Comparison of ENCODE assay signal across 8 cellular contexts in genomic region chr5:171386861-171387254, GRCh38. TPM values are rescaled to one million over a fixed set of nuclear protein-coding genes. Genes with fewer than 3 reads are reported as not detected.
DNase-seq lines count a peak whose midpoint lies in the region; ATAC-seq and TF ChIP-seq lines count a peak whose summit lies in the region.

No MANE protein-coding gene starts in this region.

- H3K4me1 ChIP-seq in HUES64 (ENCODE audit: insufficient read depth, low read length) (peaks cover 13% of the 10 kb centered on the region), body of pancreas (peaks cover 29% of the 10 kb centered on the region), lung (ENCODE audit: control insufficient read depth in 2 of 2, insufficient read depth in 2 of 2, low read length in 2 of 2) (peaks cover 7 to 17% of the 10 kb centered on the region in 2 donors), aorta (ENCODE audit: control insufficient read depth in 1 of 2, insufficient read depth in 2 of 2, low read length in 2 of 2) (peaks cover 0 to 7% of the 10 kb centered on the region in 2 donors)

- peaks cover 34% of the 10 kb centered on the region for H3K36me3 ChIP-seq in HUES64 (ENCODE audit: insufficient read depth, low read length)
- H3K36me3 ChIP-seq in body of pancreas (replicated peaks in 1 of 2; ENCODE audit: insufficient read depth in 1 of 2, low read depth in 2 of 2), result no peaks in the 10 kb centered on the region
- H3K36me3 ChIP-seq in lung (ENCODE audit: control insufficient read depth in 2 of 2, insufficient read depth in 2 of 2, low read length in 2 of 2), result peaks cover 5% of the 10 kb centered on the region in 2 donors
- no peaks in the 10 kb centered on the region for H3K36me3 ChIP-seq in aorta (ENCODE audit: control insufficient read depth in 1 of 2, insufficient read depth in 2 of 2, low read length in 1 of 2)

- TSS peak; percentile 98 for BruUV-seq in Calu3 (replicated peaks; lab: Mats Ljungman, UMichigan)

- H3K4me3 Mint-ChIP-seq in Calu3 (ENCODE audit: low read depth, unreplicated experiment), result peak overlapping the region; percentile 90

- peak; percentile 30 for DNase-seq in Calu3
- peak in 2 of 4 donors; percentile 14 to 16 for DNase-seq in body of pancreas
- DNase-seq in lung (ENCODE audit: low spot score), result no peak
- peak in 1 of 2 donors; percentile 67 for DNase-seq in aorta
- DNase-seq in NCI-H345 treated with DMSO at 0.1 percent for 48 hours (lab: John Stamatoyannopoulos, UW; ENCODE audit: unreplicated experiment), result no peak
- DNase-seq in NCI-H146 treated with DMSO at 0.1 percent for 48 hours (lab: John Stamatoyannopoulos, UW; ENCODE audit: unreplicated experiment), result no peak
- DNase-seq in LoVo (ENCODE audit: low spot score), result no peak

- H3K9me3 ChIP-seq in HUES64 (ENCODE audit: insufficient read depth, low read depth, low read length) (no peaks in the 10 kb centered on the region), body of pancreas (no peaks in the 10 kb centered on the region), lung (ENCODE audit: control insufficient read depth in 2 of 2, insufficient read depth in 1 of 2, low read length in 1 of 2) (peaks cover 0 to under 1% of the 10 kb centered on the region in 2 donors), aorta (ENCODE audit: control insufficient read depth, low read length) (no peaks in the 10 kb centered on the region)

- peak overlapping the region; percentile 99 for H3K9ac ChIP-seq in HUES64 (ENCODE audit: low read depth, low read length)

- H3K27ac Mint-ChIP-seq in Calu3 (ENCODE audit: unreplicated experiment), result peak overlapping the region; percentile 95

- peak overlapping the region; percentile 94 for H3K27ac ChIP-seq in HUES64 (ENCODE audit: low read depth, low read length)
- peak overlapping the region; percentile 55 to 91 (median 86) for H3K27ac ChIP-seq in body of pancreas
- H3K27ac ChIP-seq in lung (ENCODE audit: low read depth in 1 of 2, low read length in 1 of 2), result peak overlapping the region; percentile 79 to 90
- H3K27ac ChIP-seq in aorta (ENCODE audit: low read depth in 1 of 2, low read length in 2 of 2), result peak overlapping the region in 1 of 2 donors; percentile 34

- H3K9me3 Mint-ChIP-seq in Calu3 (ENCODE audit: low read depth, unreplicated experiment), result no peaks in the 10 kb centered on the region

- TF ChIP-seq CTCF in Calu3 (IDR thresholded peaks at IDR 0.05; ENCODE audit: unreplicated experiment), result no peak
- TF ChIP-seq CTCF in body of pancreas (IDR thresholded peaks at IDR 0.05), result no peak
- no peak for TF ChIP-seq CTCF in lung (IDR thresholded peaks at IDR 0.05; ENCODE audit: control extremely low read depth, extremely low read depth)

- CTCF ChIA-PET in Calu3 (lab: Charles Lee), result interaction anchor here (0.7 to 1.2 kb wide), 3 partner anchors 38 to 1500 kb away, joined by 3 to 4 read pairs (median 3); no protein-coding TSS in a partner anchor

- 18% methylated on average over 16 of the region's 16 CpGs for WGBS in HUES64
- 8 to 16% methylated on average over 15 to 16 of the region's 16 CpGs for WGBS in body of pancreas, 2 donors
- 16 to 17% methylated on average over 16 of the region's 16 CpGs for WGBS in lung, 2 donors
- 7 to 13% methylated on average over 16 of the region's 16 CpGs for WGBS in aorta, 2 donors

- peaks cover 53% of the 10 kb centered on the region for H3K36me3 Mint-ChIP-seq in Calu3 (ENCODE audit: insufficient read depth, unreplicated experiment)

- H3K4me1 Mint-ChIP-seq in Calu3 (ENCODE audit: low read depth, unreplicated experiment), result peaks cover 32% of the 10 kb centered on the region

- intact Hi-C loops in Calu3 (cut with micrococcal nuclease; ENCODE audit: unreplicated experiment), result loop anchor here (5.0 kb wide), 1 partner anchor 605 kb away; the partner anchor contains the start of gene GABRP
- intact Hi-C loops in body of pancreas (cut with DNase I), result no loop called here
- intact Hi-C loops in aorta (cut with DNase I), result no loop called here

- H3K27me3 ChIP-seq in HUES64 (ENCODE audit: insufficient read depth, low read length), result no peaks in the 10 kb centered on the region
- no peaks in the 10 kb centered on the region for H3K27me3 ChIP-seq in body of pancreas
- no peaks in the 10 kb centered on the region for H3K27me3 ChIP-seq in lung (ENCODE audit: control insufficient read depth, insufficient read depth)
- H3K27me3 ChIP-seq in aorta (ENCODE audit: control insufficient read depth in 1 of 2, insufficient read depth in 2 of 2, low read length in 1 of 2), result no peaks in the 10 kb centered on the region

- no peak for TF ChIP-seq POLR2A in body of pancreas (IDR thresholded peaks at IDR 0.05)

- H3K4me3 ChIP-seq in HUES64 (ENCODE audit: low read length), result peak overlapping the region; percentile 94
- peak overlapping the region in 1 of 2 donors; percentile 43 for H3K4me3 ChIP-seq in body of pancreas
- H3K4me3 ChIP-seq in lung, result peak overlapping the region; percentile 53
- H3K4me3 ChIP-seq in aorta (ENCODE audit: low read length in 2 of 2), result peak overlapping the region; percentile 60 to 78

- H3K27me3 Mint-ChIP-seq in Calu3 (ENCODE audit: unreplicated experiment), result peaks cover 11% of the 10 kb centered on the region

- ATAC-seq in body of pancreas (no peak), lung (ENCODE audit: insufficient read depth, low FRiP score) (no peak), aorta (ENCODE audit: low FRiP score) (no peak)

RNA-seq across cellular contexts. Expression of gene NPM1, which starts 0.8 kb away (rescaled TPM):
- total RNA-seq in Calu3 (2022), result 1,708 and 1,863 TPM in 2 replicates
- polyA plus RNA-seq in HUES64 (2013, experiment 1 of 2), result 3,673 TPM
- 3,820 TPM for polyA plus RNA-seq in HUES64 (2013, experiment 2 of 2)
- 100 to 1,000 TPM; 310 to 501 TPM for total RNA-seq in body of pancreas
- 1,000 to 10,000 TPM in 1 of 2 donors, 100 to 1,000 TPM in 1; 601 to 1,763 TPM for total RNA-seq in lung
- polyA plus RNA-seq in lung, result 1,000 to 10,000 TPM; 1,147 to 2,411 TPM
- 100 to 1,000 TPM; 496 to 519 TPM for total RNA-seq in aorta
- 1,000 to 10,000 TPM; 1,947 to 4,113 TPM for polyA plus RNA-seq in aorta

RNA-seq across cellular contexts. Expression of gene FGF18, which starts 32.6 kb away (rescaled TPM):
- total RNA-seq in Calu3 (2022), result 0.61 and 0.76 TPM in 2 replicates
- 1.5 TPM for polyA plus RNA-seq in HUES64 (2013, experiment 1 of 2)
- 2.9 TPM for polyA plus RNA-seq in HUES64 (2013, experiment 2 of 2)
- total RNA-seq in body of pancreas, result not detected
- 1 to 10 TPM; 3.1 to 3.4 TPM for total RNA-seq in lung
- polyA plus RNA-seq in lung, result 1 to 10 TPM; 1.8 to 1.9 TPM
- total RNA-seq in aorta, result 10 to 100 TPM in 1 of 2 donors, 1 to 10 TPM in 1; 2.9 to 15.2 TPM
- 1 to 10 TPM in 1 of 2 donors, not detected in 1; 2.1 TPM for polyA plus RNA-seq in aorta
